In the genomic region with DNA sequence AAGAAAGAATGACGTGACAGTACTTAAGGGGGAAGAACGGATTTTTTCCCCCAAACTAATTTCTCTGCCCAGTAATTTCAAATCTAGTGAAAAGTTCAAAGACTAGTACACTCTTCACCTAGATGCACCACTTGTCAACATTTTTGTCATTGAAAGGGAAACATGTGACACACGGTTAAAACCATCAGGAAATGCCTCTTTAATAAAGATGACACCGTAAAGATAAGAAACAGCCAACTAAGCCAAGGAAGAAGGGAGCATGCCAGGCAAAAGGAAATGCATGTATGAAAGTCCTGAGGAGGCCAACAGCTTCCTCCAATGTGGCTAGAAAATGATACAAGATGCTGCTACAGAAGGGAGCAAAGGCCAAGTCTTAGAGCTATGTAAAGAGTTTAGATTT, we compare ENCODE assay signal across 1 cellular context.
TF ChIP-seq lines count a peak whose summit lies in the region.

No MANE protein-coding gene starts in this region.

TF ChIP-seq in K562, 482 proteins besides CTCF, POLR2A, EP300 and RAD21:
- TF ChIP-seq SMAD3 (CRISPR knock-in tag; conservative IDR thresholded peaks at IDR 0.05): no peak
- TF ChIP-seq, protein P1, sequence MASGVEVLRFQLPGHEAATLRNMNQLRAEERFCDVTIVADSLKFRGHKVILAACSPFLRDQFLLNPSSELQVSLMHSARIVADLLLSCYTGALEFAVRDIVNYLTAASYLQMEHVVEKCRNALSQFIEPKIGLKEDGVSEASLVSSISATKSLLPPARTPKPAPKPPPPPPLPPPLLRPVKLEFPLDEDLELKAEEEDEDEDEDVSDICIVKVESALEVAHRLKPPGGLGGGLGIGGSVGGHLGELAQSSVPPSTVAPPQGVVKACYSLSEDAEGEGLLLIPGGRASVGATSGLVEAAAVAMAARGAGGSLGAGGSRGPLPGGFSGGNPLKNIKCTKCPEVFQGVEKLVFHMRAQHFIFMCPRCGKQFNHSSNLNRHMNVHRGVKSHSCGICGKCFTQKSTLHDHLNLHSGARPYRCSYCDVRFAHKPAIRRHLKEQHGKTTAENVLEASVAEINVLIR (CRISPR knock-in tag; IDR thresholded peaks at IDR 0.05): no peak
- TF ChIP-seq BRF1 (IDR thresholded peaks at IDR 0.05; ENCODE audit: borderline replicate concordance, extremely low read depth, insufficient read length): no peak
